1 cellular context compared by ENCODE assay signal in genomic region chr20:44211177-44212039, GRCh38.
TF ChIP-seq lines count a peak whose summit lies in the region.

No MANE protein-coding gene starts in this region.

TF ChIP-seq in GM23338, 12 proteins besides CTCF, POLR2A, EP300 and RAD21 (continued from another document):
- TF ChIP-seq ETS1 (IDR thresholded peaks at IDR 0.05) (no peak), STAT1 (IDR thresholded peaks at IDR 0.05; ENCODE audit: unreplicated experiment) (no peak), ZNF331 (CRISPR knock-in tag; IDR thresholded peaks at IDR 0.05; ENCODE audit: low read depth) (no peak), EZH2phosphoT487 (IDR thresholded peaks at IDR 0.05; ENCODE audit: unreplicated experiment) (no peak), ZNF462 (CRISPR knock-in tag; IDR thresholded peaks at IDR 0.05) (no peak), EZH2 (IDR thresholded peaks at IDR 0.05; ENCODE audit: low read depth, unreplicated experiment) (no peak), NANOG (IDR thresholded peaks at IDR 0.05; ENCODE audit: borderline replicate concordance) (no peak)
